14 cellular contexts compared by ENCODE assay signal in the genomic region with DNA sequence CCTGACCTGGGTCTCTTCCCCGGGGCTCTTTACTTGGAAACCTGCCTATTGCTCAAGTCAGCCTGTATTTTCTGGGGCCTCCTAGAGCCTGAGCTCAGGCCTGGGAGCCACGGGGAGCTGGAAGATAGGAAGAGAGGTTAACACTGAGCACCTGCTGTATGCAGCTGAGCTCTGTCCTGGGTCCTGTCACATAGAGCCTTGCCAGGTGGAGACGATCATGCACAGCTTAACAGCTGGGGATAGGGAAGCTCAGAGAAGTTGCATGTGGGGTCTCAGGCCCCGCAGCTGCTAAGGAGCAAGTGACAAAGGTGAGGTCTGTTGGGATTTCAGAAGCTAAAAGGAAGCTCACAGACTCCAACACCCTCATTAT.
A peak's percentile ranks its signal among the peaks of the same experiment; 100 is the strongest.
DNase-seq lines count a peak whose midpoint lies in the region; TF ChIP-seq lines count a peak whose summit lies in the region.
"Had no signal": no experiment of that assay in that cellular context is flagged by ENCODE, and none has a peak within 500 bp of the region (broad histone marks: within the 10 kb centered on the region; RNA-seq: fewer than 3 reads in every experiment).

No MANE protein-coding gene starts in this region.

- TF ChIP-seq EP300 in Ishikawa (IDR thresholded peaks at IDR 0.05; ENCODE audit: borderline replicate concordance) = no peak

- no peak overlapping the region for H2BK12ac ChIP-seq in mesenchymal stem cell (ENCODE audit: low read length in 2 of 2)

- TF ChIP-seq CTCF in esophagus squamous epithelium (IDR thresholded peaks at IDR 0.05) = no peak
- no peak for TF ChIP-seq CTCF in spleen (IDR thresholded peaks at IDR 0.05 in 8 of 11, conservative IDR thresholded peaks at IDR 0.05 in 3 of 11)
- no peak for TF ChIP-seq CTCF in endodermal cell (conservative IDR thresholded peaks at IDR 0.05)
- no peak for TF ChIP-seq CTCF in osteoblast (IDR thresholded peaks at IDR 0.05; ENCODE audit: extremely low read depth, low read depth, low read length)

- H3K79me2 ChIP-seq in osteoblast (ENCODE audit: insufficient read depth, low read length) = peaks cover 6% of the 10 kb centered on the region

- H2BK15ac ChIP-seq in mesenchymal stem cell (ENCODE audit: low read depth, poor library complexity, severe bottlenecking) = no peak overlapping the region

- 46 to 53% methylated on average over 3 of the region's 4 CpGs for WGBS in esophagus squamous epithelium, 2 donors
- WGBS in mesenchymal stem cell = 74% methylated on average over 4 of the region's 4 CpGs
- WGBS in spleen, 5 donors = 55 to 78% (median 67%) methylated on average over 4 of the region's 4 CpGs
- WGBS in endodermal cell (ENCODE audit: insufficient coverage in 1 of 2, insufficient read length in 1 of 2), 2 experiments = 87 to 92% methylated on average over 2 to 4 of the region's 4 CpGs

- H2AFZ ChIP-seq in mesenchymal stem cell (ENCODE audit: low read depth, low read length) (no peak overlapping the region), osteoblast (ENCODE audit: low read length) (no peak overlapping the region)

- no peak overlapping the region for H2BK120ac ChIP-seq in mesenchymal stem cell (ENCODE audit: low read depth, low read length)

- H3K4ac ChIP-seq in mesenchymal stem cell (ENCODE audit: low read depth in 1 of 2, low read length in 2 of 2) = no peak overlapping the region

- no peak for DNase-seq in esophagus squamous epithelium (lab: John Stamatoyannopoulos, UW)
- no peak for DNase-seq in mesenchymal stem cell
- no peak for DNase-seq in spleen
- no peak for DNase-seq in endodermal cell
- no peak for DNase-seq in activated CD4-positive, alpha-beta T cell treated with anti-CD3 and anti-CD28 coated beads, Interleukin-2, amount 10 ng/mL, durations not matched to agents 24 days and 14 days
- DNase-seq in osteoblast (ENCODE audit: insufficient read length, low spot score, missing footprints) = no peak
- DNase-seq: 8988T; AML-193; CD4-positive, CD25-positive, alpha-beta regulatory T cell; DMS53; GF-D8; HFFc6 had no signal

- H3K36me3 ChIP-seq in esophagus squamous epithelium (no peaks in the 10 kb centered on the region), mesenchymal stem cell (ENCODE audit: control insufficient read depth in 1 of 2, insufficient read depth in 2 of 2, low read depth in 1 of 2, low read length in 2 of 2) (peaks cover 0 to 6% of the 10 kb centered on the region in 2 experiments), spleen (no peaks in the 10 kb centered on the region), endodermal cell (ENCODE audit: control insufficient read depth, insufficient read depth, low read length) (no peaks in the 10 kb centered on the region), osteoblast (ENCODE audit: insufficient read depth, low read length) (no peaks in the 10 kb centered on the region)
- H3K36me3 ChIP-seq: BLaER1 had no signal

- peaks cover 28% of the 10 kb centered on the region for H3K79me1 ChIP-seq in mesenchymal stem cell (replicated peaks; ENCODE audit: low read length, poor library complexity, severe bottlenecking)

- intact Hi-C loops in esophagus squamous epithelium (cut with DNase I) (no loop called here), spleen (cut with DNase I; ENCODE audit: low total_unique reads) (loop anchor here (10.0 kb wide), 1 partner anchor 101 kb away; no protein-coding TSS in a partner anchor)
- intact Hi-C loops in activated CD4-positive, alpha-beta T cell treated with anti-CD3 and anti-CD28 coated beads, Interleukin-2, amount 10 ng/mL, durations not matched to agents 24 days and 14 days (cut with micrococcal nuclease) = loop anchor here (5.0 kb wide), 1 partner anchor 104 kb away; no protein-coding TSS in a partner anchor

- H3K36me3 Mint-ChIP-seq in endodermal cell (ENCODE audit: low read depth) = no peaks in the 10 kb centered on the region
- H3K36me3 Mint-ChIP-seq in activated CD4-positive, alpha-beta T cell treated with anti-CD3 and anti-CD28 coated beads, Interleukin-2, amount 10 ng/mL, durations not matched to agents 24 days and 14 days (ENCODE audit: low read depth) = no peaks in the 10 kb centered on the region
- H3K36me3 Mint-ChIP-seq: CD4-positive, CD25-positive, alpha-beta regulatory T cell had no signal

- no peak overlapping the region for H2BK5ac ChIP-seq in mesenchymal stem cell (ENCODE audit: low read depth, low read length, poor library complexity, severe bottlenecking)

- peaks cover 21% of the 10 kb centered on the region for H3K4me1 Mint-ChIP-seq in endodermal cell
- H3K4me1 Mint-ChIP-seq in activated CD4-positive, alpha-beta T cell treated with anti-CD3 and anti-CD28 coated beads, Interleukin-2, amount 10 ng/mL, durations not matched to agents 24 days and 14 days = no peaks in the 10 kb centered on the region
- H3K4me1 Mint-ChIP-seq: CD4-positive, CD25-positive, alpha-beta regulatory T cell had no signal

- H3K27ac ChIP-seq in esophagus squamous epithelium (peak overlapping the region; percentile 10 to 74 (median 40)), mesenchymal stem cell (ENCODE audit: low read length, poor library complexity, severe bottlenecking) (no peak overlapping the region), spleen (peak overlapping the region in 5 of 8 donors; percentile 13 to 83 (median 75)), endodermal cell (ENCODE audit: low read depth, low read length) (no peak overlapping the region), osteoblast (ENCODE audit: low read depth, low read length) (no peak overlapping the region)
- H3K27ac ChIP-seq: BLaER1 had no signal

- TF ChIP-seq POLR2A in esophagus squamous epithelium (IDR thresholded peaks at IDR 0.05) = no peak
- no peak for TF ChIP-seq POLR2A in spleen (IDR thresholded peaks at IDR 0.05)

- H3K27me3 ChIP-seq in esophagus squamous epithelium = no peaks in the 10 kb centered on the region
- H3K27me3 ChIP-seq in mesenchymal stem cell (ENCODE audit: control insufficient read depth in 1 of 2, insufficient read depth in 1 of 2, low read length in 2 of 2) = no peaks in the 10 kb centered on the region
- no peaks in the 10 kb centered on the region for H3K27me3 ChIP-seq in spleen (replicated peaks in 1 of 7)
- H3K27me3 ChIP-seq in endodermal cell (ENCODE audit: control insufficient read depth, insufficient read depth, low read length, poor library complexity, severe bottlenecking) = no peaks in the 10 kb centered on the region
- no peaks in the 10 kb centered on the region for H3K27me3 ChIP-seq in osteoblast (ENCODE audit: insufficient read depth, low read length)
- H3K27me3 ChIP-seq: BLaER1 had no signal

- H3K9me3 Mint-ChIP-seq in endodermal cell = no peaks in the 10 kb centered on the region
- no peaks in the 10 kb centered on the region for H3K9me3 Mint-ChIP-seq in activated CD4-positive, alpha-beta T cell treated with anti-CD3 and anti-CD28 coated beads, Interleukin-2, amount 10 ng/mL, durations not matched to agents 24 days and 14 days
- H3K9me3 Mint-ChIP-seq: CD4-positive, CD25-positive, alpha-beta regulatory T cell; HFFc6 had no signal

- no peaks in the 10 kb centered on the region for H3K9me3 ChIP-seq in esophagus squamous epithelium
- no peaks in the 10 kb centered on the region for H3K9me3 ChIP-seq in mesenchymal stem cell (ENCODE audit: control insufficient read depth, low read length)
- H3K9me3 ChIP-seq in spleen = no peaks in the 10 kb centered on the region
- H3K9me3 ChIP-seq in endodermal cell (ENCODE audit: control insufficient read depth, low read length) = no peaks in the 10 kb centered on the region
- H3K9me3 ChIP-seq in osteoblast (ENCODE audit: low read depth, low read length) = no peaks in the 10 kb centered on the region
- H3K9me3 ChIP-seq: BLaER1 had no signal

- H4K91ac ChIP-seq in mesenchymal stem cell (ENCODE audit: low read length) = no peak overlapping the region

- no peak overlapping the region for H3K9ac ChIP-seq in mesenchymal stem cell (ENCODE audit: low read length)
- no peak overlapping the region for H3K9ac ChIP-seq in endodermal cell (ENCODE audit: extremely low read depth, low read length, poor library complexity, severe bottlenecking)
- H3K9ac ChIP-seq: BLaER1 had no signal

- H3K27me3 Mint-ChIP-seq in endodermal cell (ENCODE audit: insufficient read depth) = no peaks in the 10 kb centered on the region
- no peaks in the 10 kb centered on the region for H3K27me3 Mint-ChIP-seq in activated CD4-positive, alpha-beta T cell treated with anti-CD3 and anti-CD28 coated beads, Interleukin-2, amount 10 ng/mL, durations not matched to agents 24 days and 14 days
- H3K27me3 Mint-ChIP-seq: CD4-positive, CD25-positive, alpha-beta regulatory T cell had no signal

- peaks cover 0 to 74% (median 27%) of the 10 kb centered on the region in 3 donors for H3K4me1 ChIP-seq in esophagus squamous epithelium
- peaks cover 60% of the 10 kb centered on the region for H3K4me1 ChIP-seq in mesenchymal stem cell (ENCODE audit: control insufficient read depth, insufficient read depth, low read depth, low read length)
- H3K4me1 ChIP-seq in spleen = peaks cover 15 to 96% (median 52%) of the 10 kb centered on the region in 6 donors
- peaks cover under 1% of the 10 kb centered on the region for H3K4me1 ChIP-seq in endodermal cell (ENCODE audit: control insufficient read depth, insufficient read depth, low read length)
- peaks cover 15% of the 10 kb centered on the region for H3K4me1 ChIP-seq in osteoblast (ENCODE audit: insufficient read depth, low read length)

- H4K20me1 ChIP-seq in osteoblast (ENCODE audit: insufficient read depth, low read length) = peaks cover 12% of the 10 kb centered on the region

- H3K27ac Mint-ChIP-seq in endodermal cell = no peak overlapping the region
- H3K27ac Mint-ChIP-seq in activated CD4-positive, alpha-beta T cell treated with anti-CD3 and anti-CD28 coated beads, Interleukin-2, amount 10 ng/mL, durations not matched to agents 24 days and 14 days = no peak overlapping the region
- H3K27ac Mint-ChIP-seq: CD4-positive, CD25-positive, alpha-beta regulatory T cell; HFFc6 had no signal

- no peak overlapping the region for H3K4me2 ChIP-seq in mesenchymal stem cell (ENCODE audit: low read length, poor library complexity, severe bottlenecking)
- no peak overlapping the region for H3K4me2 ChIP-seq in osteoblast (ENCODE audit: insufficient read depth, low read length)
- H3K4me2 ChIP-seq: BLaER1 had no signal

- TF ChIP-seq RAD21 in Ishikawa (IDR thresholded peaks at IDR 0.05; ENCODE audit: low read depth) = no peak

- peak overlapping the region; percentile 28 for H2AK5ac ChIP-seq in mesenchymal stem cell (ENCODE audit: low read length, severe bottlenecking)

- no peak overlapping the region for H4K8ac ChIP-seq in mesenchymal stem cell (ENCODE audit: low read length)

- H3K23ac ChIP-seq in mesenchymal stem cell (ENCODE audit: low read length in 2 of 2) = no peak overlapping the region

- H3K14ac ChIP-seq in mesenchymal stem cell (ENCODE audit: low read length in 2 of 2) = no peak overlapping the region

- no peak overlapping the region for H3K18ac ChIP-seq in mesenchymal stem cell (ENCODE audit: low read depth in 1 of 2, low read length in 2 of 2)

- H3K4me3 Mint-ChIP-seq in endodermal cell = no peak overlapping the region
- H3K4me3 Mint-ChIP-seq in activated CD4-positive, alpha-beta T cell treated with anti-CD3 and anti-CD28 coated beads, Interleukin-2, amount 10 ng/mL, durations not matched to agents 24 days and 14 days = no peak overlapping the region
- H3K4me3 Mint-ChIP-seq: CD4-positive, CD25-positive, alpha-beta regulatory T cell; HFFc6 had no signal

- no peak overlapping the region for H3K4me3 ChIP-seq in esophagus squamous epithelium
- no peak overlapping the region for H3K4me3 ChIP-seq in mesenchymal stem cell (ENCODE audit: insufficient read depth in 1 of 2, low read depth in 1 of 2, low read length in 2 of 2)
- no peak overlapping the region for H3K4me3 ChIP-seq in spleen
- H3K4me3 ChIP-seq in endodermal cell (ENCODE audit: low read length) = no peak overlapping the region
- H3K4me3 ChIP-seq in osteoblast (ENCODE audit: insufficient read depth, low read length) = no peak overlapping the region
- H3K4me3 ChIP-seq: BLaER1 had no signal

Comparison
In these comparisons a context has a peak if more than half of its experiments do, and no peak if none do; other contexts are left out.
1. H3K27ac ChIP-seq: peak in esophagus squamous epithelium (4 of 4) and spleen (5 of 8); none in mesenchymal stem cell (single experiment), endodermal cell (single experiment) and osteoblast (single experiment).